14 cellular contexts compared by ENCODE assay signal in the genomic region with DNA sequence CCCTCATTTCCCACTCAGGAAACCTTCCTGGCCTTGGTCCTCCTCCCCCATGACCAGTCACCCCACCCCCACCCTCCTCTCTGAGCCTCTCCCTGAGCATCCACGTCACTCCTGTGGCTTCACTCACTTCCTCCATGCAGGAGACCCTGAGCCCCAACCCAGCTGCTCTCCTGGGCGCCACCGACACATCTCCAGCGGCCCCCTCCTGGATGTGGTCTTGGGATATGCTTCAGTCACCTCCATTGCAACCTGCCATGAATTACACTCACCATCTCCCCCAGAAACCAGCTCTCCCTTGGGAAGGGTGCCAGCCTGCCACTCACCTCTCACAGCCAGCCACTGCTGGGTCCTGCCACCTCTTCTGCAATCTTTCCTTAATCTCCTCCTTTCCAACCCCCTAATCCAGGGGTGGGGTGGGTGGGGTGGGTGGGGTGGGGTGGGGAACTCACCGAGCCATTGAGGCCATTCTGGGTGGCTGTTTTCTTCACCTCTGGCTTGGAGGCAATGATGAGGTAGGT. TPM values are rescaled to one million over a fixed set of nuclear protein-coding genes. Genes with fewer than 3 reads are reported as not detected.
DNase-seq lines count a peak whose midpoint lies in the region; ATAC-seq and TF ChIP-seq lines count a peak whose summit lies in the region.
"Had no signal": no experiment of that assay in that cellular context is flagged by ENCODE, and none has a peak within 500 bp of the region (broad histone marks: within the 10 kb centered on the region; RNA-seq: fewer than 3 reads in every experiment).

No MANE protein-coding gene starts in this region.

- peaks cover 6% of the 10 kb centered on the region for H3K27me3 Mint-ChIP-seq in nephron progenitor cell (ENCODE audit: low read depth, poor library complexity)
- H3K27me3 Mint-ChIP-seq in stimulated activated naive B cell treated with anti-CD40 and anti-IgM and Interleukin-4, amounts not matched to agents 10 μg/mL and 1 μg/mL and 100 μg/mL, for 72 hours, result no peaks in the 10 kb centered on the region

- no peak overlapping the region for H3K4me3 Mint-ChIP-seq in nephron progenitor cell
- no peak overlapping the region for H3K4me3 Mint-ChIP-seq in stimulated activated naive B cell treated with anti-CD40 and anti-IgM and Interleukin-4, amounts not matched to agents 10 μg/mL and 1 μg/mL and 100 μg/mL, for 72 hours
- H3K4me3 Mint-ChIP-seq: CD8-positive, alpha-beta T cell; GM23338; HFFc6 had no signal

- ATAC-seq in stimulated activated naive B cell treated with anti-CD40 and anti-IgM and Interleukin-4, amounts not matched to agents 10 μg/mL and 1 μg/mL and 100 μg/mL, for 72 hours (replicated peaks), result no peak
- ATAC-seq: CD8-positive, alpha-beta T cell; GM23338 had no signal

- no peaks in the 10 kb centered on the region; the same call in none of the 2 replicates for H3K36me3 ChIP-seq in H7 (replicated peaks; ENCODE audit: control insufficient read depth, insufficient read depth, low read length)

- TF ChIP-seq CTCF in nephron progenitor cell (IDR thresholded peaks at IDR 0.05), result no peak

- H3K27ac ChIP-seq in caudate nucleus (ENCODE audit: low read depth, low read length), result peak overlapping the region; percentile 58

- H3K27me3 ChIP-seq in H7 (ENCODE audit: control insufficient read depth, insufficient read depth, low read length), result no peaks in the 10 kb centered on the region

- peak; percentile 35 for DNase-seq in H7
- DNase-seq in caudate nucleus (lab: John Stamatoyannopoulos, UW), result no peak
- no peak for DNase-seq in nephron progenitor cell
- DNase-seq in stimulated activated naive B cell treated with anti-CD40 and anti-IgM and Interleukin-4, amounts not matched to agents 10 μg/mL and 1 μg/mL and 100 μg/mL, for 72 hours, result no peak
- no peak for DNase-seq in ureter (ENCODE audit: low spot score)
- no peak for DNase-seq in SKM-1 treated with dmso at 0.1 percent for 144 hours (lab: John Stamatoyannopoulos, UW; ENCODE audit: unreplicated experiment)
- DNase-seq: C1 segment of cervical spinal cord; Caco-2; CD8-positive, alpha-beta T cell; DMS153; DND-41; HFFc6 had no signal

- peaks cover 31% of the 10 kb centered on the region for H3K4me1 Mint-ChIP-seq in nephron progenitor cell
- H3K4me1 Mint-ChIP-seq in stimulated activated naive B cell treated with anti-CD40 and anti-IgM and Interleukin-4, amounts not matched to agents 10 μg/mL and 1 μg/mL and 100 μg/mL, for 72 hours, result no peaks in the 10 kb centered on the region

- H3K36me3 Mint-ChIP-seq in nephron progenitor cell (ENCODE audit: low read depth), result peaks cover 32% of the 10 kb centered on the region
- H3K36me3 Mint-ChIP-seq in stimulated activated naive B cell treated with anti-CD40 and anti-IgM and Interleukin-4, amounts not matched to agents 10 μg/mL and 1 μg/mL and 100 μg/mL, for 72 hours, result peaks cover 61 to 83% of the 10 kb centered on the region in 2 donors

- H3K4me3 ChIP-seq in H7 (ENCODE audit: insufficient read depth, low read depth, low read length), result no peak overlapping the region
- H3K4me3 ChIP-seq: GM23338, HAP-1 had no signal

- no peaks in the 10 kb centered on the region for H3K9me3 Mint-ChIP-seq in nephron progenitor cell
- H3K9me3 Mint-ChIP-seq in stimulated activated naive B cell treated with anti-CD40 and anti-IgM and Interleukin-4, amounts not matched to agents 10 μg/mL and 1 μg/mL and 100 μg/mL, for 72 hours, result no peaks in the 10 kb centered on the region
- H3K9me3 Mint-ChIP-seq: CD8-positive, alpha-beta T cell; GM23338; HFFc6 had no signal

- H3K27ac Mint-ChIP-seq in nephron progenitor cell, result peak overlapping the region; percentile 57
- H3K27ac Mint-ChIP-seq in stimulated activated naive B cell treated with anti-CD40 and anti-IgM and Interleukin-4, amounts not matched to agents 10 μg/mL and 1 μg/mL and 100 μg/mL, for 72 hours, result no peak overlapping the region
- H3K27ac Mint-ChIP-seq: CD8-positive, alpha-beta T cell; GM23338; HFFc6 had no signal

RNA-seq across cellular contexts. Expression of a gene that starts 44.8 kb away (rescaled TPM):
- 29.0 and 36.6 TPM in 2 replicates for total RNA-seq in H7 (2014; rRNA removed; shearing (Covaris generic))
- 7.7 TPM for total RNA-seq in ureter

RNA-seq across cellular contexts. Expression of a gene that starts 44.9 kb away (rescaled TPM):
- total RNA-seq in H7 (2014; rRNA removed; shearing (Covaris generic)), result 23.4 and 31.4 TPM in 2 replicates
- total RNA-seq in ureter, result 38.4 TPM
